In the genomic region with DNA sequence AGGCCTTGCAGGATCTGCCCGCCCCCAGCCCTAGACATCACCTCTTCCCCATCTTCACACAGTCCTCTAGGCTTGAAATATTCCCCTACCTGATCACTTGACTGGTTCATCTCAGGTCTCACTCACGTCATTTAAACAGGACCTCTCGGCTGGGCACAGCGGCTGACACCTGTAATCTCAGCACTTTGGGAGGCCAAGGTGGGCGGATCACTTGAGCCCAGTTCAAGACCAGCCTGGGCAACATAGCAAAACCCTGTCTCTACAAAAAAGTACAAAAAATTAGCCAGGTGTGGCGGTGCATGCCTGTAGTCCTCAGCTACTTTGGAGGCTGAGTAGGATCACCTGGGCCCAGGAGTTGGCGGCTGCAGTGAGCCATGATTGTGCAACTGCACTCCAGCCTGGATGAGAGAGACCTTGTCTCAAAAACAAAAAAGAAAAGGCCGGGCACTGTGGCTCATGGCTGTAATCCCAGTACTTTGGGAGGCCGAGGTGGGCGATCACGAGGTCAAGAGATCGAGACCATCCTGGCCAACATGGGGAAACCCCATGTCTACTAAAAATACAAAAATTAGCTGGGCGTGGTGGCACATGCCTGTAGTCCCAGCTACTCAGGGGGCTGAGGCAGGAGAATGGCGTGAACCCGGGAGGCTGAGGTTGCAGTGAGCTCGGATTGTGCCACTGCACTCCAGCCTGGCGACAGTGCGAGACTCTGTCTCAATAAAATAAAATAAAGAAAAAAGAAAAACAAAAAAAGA, we compare ENCODE assay signal across 6 cellular contexts. TPM values are rescaled to one million over a fixed set of nuclear protein-coding genes. Genes with fewer than 3 reads are reported as not detected.
DNase-seq lines count a peak whose midpoint lies in the region; ATAC-seq and TF ChIP-seq lines count a peak whose summit lies in the region.
"Not testable (repeated sequence)": the region's sequence is repeated elsewhere in the genome, so short reads cannot be mapped to it uniquely, and the experiment has no call there.

No MANE protein-coding gene starts in this region.

- H3K27ac Mint-ChIP-seq in CD4-positive, alpha-beta memory T cell, result peak overlapping the region; percentile 24 to 100 (median 83)
- peak overlapping the region; percentile 95 for H3K27ac Mint-ChIP-seq in activated T-cell treated with anti-CD3 and anti-CD28 coated beads, Interleukin-2, amount 50 U/mL, for 72 hours
- H3K27ac Mint-ChIP-seq in chondrocyte (ENCODE audit: unreplicated experiment) (peak overlapping the region; percentile 76), memory B cell (peak overlapping the region; percentile 64)

- peaks cover 17 to 68% (median 37%) of the 10 kb centered on the region in 4 donors for H3K4me1 Mint-ChIP-seq in CD4-positive, alpha-beta memory T cell
- H3K4me1 Mint-ChIP-seq in activated T-cell treated with anti-CD3 and anti-CD28 coated beads, Interleukin-2, amount 50 U/mL, for 72 hours (ENCODE audit: low read depth), result peaks cover 68% of the 10 kb centered on the region
- peaks cover 42% of the 10 kb centered on the region for H3K4me1 Mint-ChIP-seq in chondrocyte (ENCODE audit: low read depth)
- peaks cover 19% of the 10 kb centered on the region for H3K4me1 Mint-ChIP-seq in memory B cell

- not testable (repeated sequence) for ATAC-seq in activated T-cell treated with anti-CD3 and anti-CD28 coated beads, Interleukin-2, amount 50 U/mL, for 72 hours (replicated peaks in 1 of 2); memory B cell (ENCODE audit: low read depth)

- not testable (repeated sequence) for H2AFZ ChIP-seq in OCI-LY7 (ENCODE audit: low read length)

- not testable (repeated sequence) for H3K27me3 Mint-ChIP-seq in CD4-positive, alpha-beta memory T cell; activated T-cell treated with anti-CD3 and anti-CD28 coated beads, Interleukin-2, amount 50 U/mL, for 72 hours (ENCODE audit: low read depth); chondrocyte (ENCODE audit: low read depth); memory B cell

- peak overlapping the region; percentile 41 for H3K27ac ChIP-seq in CD4-positive, alpha-beta memory T cell (ENCODE audit: low read depth, low read length)
- H3K27ac ChIP-seq in OCI-LY7 (ENCODE audit: low read depth, low read length, poor library complexity, severe bottlenecking), result peak overlapping the region; percentile 78
- peak overlapping the region in 6 of 8 donors; percentile 20 to 98 (median 89) for H3K27ac ChIP-seq in spleen

- WGBS in spleen, 5 donors, result 86 to 91% (median 90%) methylated on average over 18 of the region's 18 CpGs

- not testable (repeated sequence) for TF ChIP-seq CTCF in OCI-LY7 (conservative IDR thresholded peaks at IDR 0.05; ENCODE audit: low read length); chondrocyte (IDR thresholded peaks at IDR 0.05); spleen (IDR thresholded peaks at IDR 0.05 in 8 of 11, conservative IDR thresholded peaks at IDR 0.05 in 3 of 11)

- H3K9me3 ChIP-seq in CD4-positive, alpha-beta memory T cell (ENCODE audit: control insufficient read depth in 1 of 2, low read length in 2 of 2); OCI-LY7 (ENCODE audit: low read length); spleen: not testable (repeated sequence)

- H3K9me3 Mint-ChIP-seq in CD4-positive, alpha-beta memory T cell; activated T-cell treated with anti-CD3 and anti-CD28 coated beads, Interleukin-2, amount 50 U/mL, for 72 hours; chondrocyte (ENCODE audit: low read depth); memory B cell: not testable (repeated sequence)

- H4K20me1 ChIP-seq in OCI-LY7 (ENCODE audit: insufficient read depth, low read length), result peaks cover 17% of the 10 kb centered on the region; the same call in 1 of the 2 replicates

- intact Hi-C loops in CD4-positive, alpha-beta memory T cell (cut with micrococcal nuclease), result loop anchor here (10.0 kb wide), 2 partner anchors 374 to 396 kb away; partner anchors contain the start of gene RASGRP2
- intact Hi-C loops in OCI-LY7 (cut with micrococcal nuclease; ENCODE audit: unreplicated experiment) (loop anchor here (10.0 kb wide), 1 partner anchor 344 kb away; the partner anchor contains the start of gene SF1), spleen (cut with DNase I; ENCODE audit: low total_unique reads) (loop anchor here (5.0 kb wide), 1 partner anchor 63 kb away; the partner anchor contains the start of gene CAPN1)

- H3K9me2 ChIP-seq in OCI-LY7 (ENCODE audit: insufficient read depth, low read length), result not testable (repeated sequence)

- CTCF ChIA-PET in CD4-positive, alpha-beta memory T cell (lab: Charles Lee; ENCODE audit: partially characterized antibody), result interaction anchor here (0.7 to 4.8 kb wide), 14 partner anchors 8 to 431 kb away, joined by 3 to 55 read pairs (median 4); partner anchors contain the start of genes ARL2, CDCA5, SYVN1 and TM7SF2
- CTCF ChIA-PET in OCI-LY7 (lab: Charles Lee; ENCODE audit: unreplicated experiment), result not testable (repeated sequence)

- peaks cover 41% of the 10 kb centered on the region for H3K4me1 ChIP-seq in CD4-positive, alpha-beta memory T cell (ENCODE audit: insufficient read depth, low read length)
- peaks cover 59% of the 10 kb centered on the region for H3K4me1 ChIP-seq in OCI-LY7 (ENCODE audit: insufficient read depth, low read length, poor library complexity, severe bottlenecking)
- H3K4me1 ChIP-seq in spleen, result peaks cover 27 to 89% (median 66%) of the 10 kb centered on the region in 6 donors

- not testable (repeated sequence) for TF ChIP-seq POLR2A in spleen (IDR thresholded peaks at IDR 0.05)

- peaks cover 32 to 43% of the 10 kb centered on the region in 2 donors for H3K36me3 Mint-ChIP-seq in CD4-positive, alpha-beta memory T cell
- peaks cover 18 to 33% of the 10 kb centered on the region in 2 donors for H3K36me3 Mint-ChIP-seq in activated T-cell treated with anti-CD3 and anti-CD28 coated beads, Interleukin-2, amount 50 U/mL, for 72 hours (ENCODE audit: insufficient read depth in 2 of 2)
- H3K36me3 Mint-ChIP-seq in chondrocyte (ENCODE audit: low read depth) (peaks cover 10% of the 10 kb centered on the region), memory B cell (peaks cover 20% of the 10 kb centered on the region)

- peak overlapping the region in 1 of 8 donors; percentile 42 for H3K4me3 Mint-ChIP-seq in CD4-positive, alpha-beta memory T cell
- H3K4me3 Mint-ChIP-seq in activated T-cell treated with anti-CD3 and anti-CD28 coated beads, Interleukin-2, amount 50 U/mL, for 72 hours, result peak overlapping the region in 1 of 2 donors; percentile 7
- H3K4me3 Mint-ChIP-seq in chondrocyte (ENCODE audit: unreplicated experiment); memory B cell: not testable (repeated sequence)

- H3K27me3 ChIP-seq in CD4-positive, alpha-beta memory T cell (ENCODE audit: insufficient read depth, low read length); spleen (replicated peaks in 1 of 7): not testable (repeated sequence)

- BruUV-seq in OCI-LY7 (replicated peaks; lab: Mats Ljungman, UMichigan), result not testable (repeated sequence)

- DNase-seq in CD4-positive, alpha-beta memory T cell; OCI-LY7 (ENCODE audit: low spot score); activated T-cell treated with anti-CD3 and anti-CD28 coated beads, Interleukin-2, amount 50 U/mL, for 72 hours; memory B cell (ENCODE audit: low spot score in 2 of 2); spleen: not testable (repeated sequence)
- DNase-seq in chondrocyte (ENCODE audit: low spot score), result peak; percentile 52

- POLR2A ChIA-PET in CD4-positive, alpha-beta memory T cell (lab: Charles Lee; ENCODE audit: partially characterized antibody), result interaction anchor here (0.6 to 15.5 kb wide), 10 partner anchors 9 to 266 kb away, joined by 3 to 320 read pairs (median 10); partner anchors contain the start of genes CAPN1, PPP2R5B, SAC3D1 and SYVN1
- POLR2A ChIA-PET in OCI-LY7 (lab: Charles Lee), result interaction anchor here (1.6 to 1.8 kb wide), 2 partner anchors 13 to 105 kb away, joined by 4 read pairs; partner anchors contain the start of gene ARL2

- peaks cover 66% of the 10 kb centered on the region for H3K79me2 ChIP-seq in OCI-LY7 (ENCODE audit: insufficient read depth, low read depth, low read length)

- H3K4me2 ChIP-seq in OCI-LY7 (ENCODE audit: low read length), result peak overlapping the region; percentile 87

- not testable (repeated sequence) for H3K4me3 ChIP-seq in CD4-positive, alpha-beta memory T cell (ENCODE audit: low read length in 2 of 2); spleen
- peak overlapping the region; percentile 95 for H3K4me3 ChIP-seq in OCI-LY7 (ENCODE audit: low read depth, low read length, poor library complexity, severe bottlenecking)

- peaks cover 26% of the 10 kb centered on the region for H3K36me3 ChIP-seq in CD4-positive, alpha-beta memory T cell (ENCODE audit: insufficient read depth, low read length)
- H3K36me3 ChIP-seq in OCI-LY7 (ENCODE audit: insufficient read depth, low read length), result peaks cover 72% of the 10 kb centered on the region
- peaks cover 0 to 58% (median 38%) of the 10 kb centered on the region in 6 donors for H3K36me3 ChIP-seq in spleen

RNA-seq across cellular contexts. Expression of gene ZNHIT2, which starts 1.6 kb away (rescaled TPM):
- 10 to 100 TPM; 15.9 to 16.5 TPM for total RNA-seq in CD4-positive, alpha-beta memory T cell
- 10 to 100 TPM; 13.1 to 22.5 TPM for polyA plus RNA-seq in CD4-positive, alpha-beta memory T cell
- 29.9 and 32.4 TPM in 2 replicates for total RNA-seq in OCI-LY7 (2014; rRNA removed; shearing (Covaris generic))
- total RNA-seq in OCI-LY7 (2022), result 10.7 and 11.5 TPM in 2 replicates
- 10 to 100 TPM in 1 of 2 donors, 1 to 10 TPM in 1; 9.9 to 10.4 TPM for total RNA-seq in activated T-cell treated with anti-CD3 and anti-CD28 coated beads, Interleukin-2, amount 50 U/mL, for 72 hours
- 7.9 to 8.7 TPM (median 7.9 TPM) in 3 replicates for total RNA-seq in chondrocyte
- total RNA-seq in spleen, result 10 to 100 TPM in 4 of 7 donors, 1 to 10 TPM in 3; 7.9 to 16.4 (median 10.2) TPM
- polyA plus RNA-seq in spleen, result 10 to 100 TPM; 19.1 to 21.1 (median 19.2) TPM

RNA-seq across cellular contexts. Expression of gene FAU, which starts 2.8 kb away (rescaled TPM):
- total RNA-seq in CD4-positive, alpha-beta memory T cell, result 1,000 to 10,000 TPM; 1,571 to 1,690 TPM
- 1,000 to 10,000 TPM in 1 of 2 donors, 100 to 1,000 TPM in 1; 913 to 1,018 TPM for polyA plus RNA-seq in CD4-positive, alpha-beta memory T cell
- total RNA-seq in OCI-LY7 (2014; rRNA removed; shearing (Covaris generic)), result 1,573 and 1,628 TPM in 2 replicates
- total RNA-seq in OCI-LY7 (2022) (1,401 and 1,406 TPM in 2 replicates), chondrocyte (506 to 669 TPM (median 519 TPM) in 3 replicates), spleen (1,000 to 10,000 TPM in 1 of 7 donors, 100 to 1,000 TPM in 6; 528 to 1,008 (median 809) TPM)
- 1,000 to 10,000 TPM; 1,144 to 1,164 TPM for total RNA-seq in activated T-cell treated with anti-CD3 and anti-CD28 coated beads, Interleukin-2, amount 50 U/mL, for 72 hours
- 1,000 to 10,000 TPM; 1,501 to 2,170 (median 2,090) TPM for polyA plus RNA-seq in spleen

RNA-seq across cellular contexts. Expression of gene MRPL49, which starts 3.0 kb away (rescaled TPM):
- 10 to 100 TPM; 59.6 to 60.6 TPM for total RNA-seq in CD4-positive, alpha-beta memory T cell
- polyA plus RNA-seq in CD4-positive, alpha-beta memory T cell, result 100 to 1,000 TPM in 1 of 2 donors, 10 to 100 TPM in 1; 81.1 to 118 TPM
- 81.6 and 83.2 TPM in 2 replicates for total RNA-seq in OCI-LY7 (2014; rRNA removed; shearing (Covaris generic))
- total RNA-seq in OCI-LY7 (2022) (65.2 and 67.2 TPM in 2 replicates), chondrocyte (37.2 to 43.2 TPM (median 40.5 TPM) in 3 replicates), spleen (10 to 100 TPM; 31.9 to 51.2 (median 40.8) TPM)
- 10 to 100 TPM; 73.6 to 89.8 TPM for total RNA-seq in activated T-cell treated with anti-CD3 and anti-CD28 coated beads, Interleukin-2, amount 50 U/mL, for 72 hours
- polyA plus RNA-seq in spleen, result 10 to 100 TPM; 20.0 to 42.4 (median 30.8) TPM

RNA-seq across cellular contexts. Expression of gene TM7SF2, which starts 7.4 kb away (rescaled TPM):
- total RNA-seq in CD4-positive, alpha-beta memory T cell, result 10 to 100 TPM; 22.4 to 27.2 TPM
- 10 to 100 TPM in 1 of 2 donors, 1 to 10 TPM in 1; 9.1 to 12.1 TPM for polyA plus RNA-seq in CD4-positive, alpha-beta memory T cell
- 25.8 and 30.1 TPM in 2 replicates for total RNA-seq in OCI-LY7 (2014; rRNA removed; shearing (Covaris generic))
- total RNA-seq in OCI-LY7 (2022) (46.7 and 54.1 TPM in 2 replicates), chondrocyte (10.3 to 14.4 TPM (median 10.7 TPM) in 3 replicates), spleen (10 to 100 TPM in 6 of 7 donors, 1 to 10 TPM in 1; 8.9 to 29.7 (median 13.9) TPM)
- 10 to 100 TPM; 22.8 to 26.8 TPM for total RNA-seq in activated T-cell treated with anti-CD3 and anti-CD28 coated beads, Interleukin-2, amount 50 U/mL, for 72 hours
- polyA plus RNA-seq in spleen, result 10 to 100 TPM; 14.1 to 16.9 (median 14.5) TPM

RNA-seq across cellular contexts. Expression of gene SYVN1, which starts 15.2 kb away (rescaled TPM):
- 10 to 100 TPM; 74.0 to 76.5 TPM for total RNA-seq in CD4-positive, alpha-beta memory T cell
- 10 to 100 TPM in 1 of 2 donors, 1 to 10 TPM in 1; 2.8 to 17.0 TPM for polyA plus RNA-seq in CD4-positive, alpha-beta memory T cell
- 102 and 134 TPM in 2 replicates for total RNA-seq in OCI-LY7 (2014; rRNA removed; shearing (Covaris generic))
- 310 and 320 TPM in 2 replicates for total RNA-seq in OCI-LY7 (2022)
- total RNA-seq in activated T-cell treated with anti-CD3 and anti-CD28 coated beads, Interleukin-2, amount 50 U/mL, for 72 hours, result 10 to 100 TPM; 45.8 to 53.1 TPM
- 47.5 to 53.5 TPM (median 49.2 TPM) in 3 replicates for total RNA-seq in chondrocyte
- 100 to 1,000 TPM in 5 of 7 donors, 10 to 100 TPM in 2; 90.9 to 152 (median 110) TPM for total RNA-seq in spleen
- polyA plus RNA-seq in spleen, result 10 to 100 TPM; 35.1 to 62.8 (median 53.6) TPM
